8 cellular contexts compared by ENCODE assay signal in the genomic region with DNA sequence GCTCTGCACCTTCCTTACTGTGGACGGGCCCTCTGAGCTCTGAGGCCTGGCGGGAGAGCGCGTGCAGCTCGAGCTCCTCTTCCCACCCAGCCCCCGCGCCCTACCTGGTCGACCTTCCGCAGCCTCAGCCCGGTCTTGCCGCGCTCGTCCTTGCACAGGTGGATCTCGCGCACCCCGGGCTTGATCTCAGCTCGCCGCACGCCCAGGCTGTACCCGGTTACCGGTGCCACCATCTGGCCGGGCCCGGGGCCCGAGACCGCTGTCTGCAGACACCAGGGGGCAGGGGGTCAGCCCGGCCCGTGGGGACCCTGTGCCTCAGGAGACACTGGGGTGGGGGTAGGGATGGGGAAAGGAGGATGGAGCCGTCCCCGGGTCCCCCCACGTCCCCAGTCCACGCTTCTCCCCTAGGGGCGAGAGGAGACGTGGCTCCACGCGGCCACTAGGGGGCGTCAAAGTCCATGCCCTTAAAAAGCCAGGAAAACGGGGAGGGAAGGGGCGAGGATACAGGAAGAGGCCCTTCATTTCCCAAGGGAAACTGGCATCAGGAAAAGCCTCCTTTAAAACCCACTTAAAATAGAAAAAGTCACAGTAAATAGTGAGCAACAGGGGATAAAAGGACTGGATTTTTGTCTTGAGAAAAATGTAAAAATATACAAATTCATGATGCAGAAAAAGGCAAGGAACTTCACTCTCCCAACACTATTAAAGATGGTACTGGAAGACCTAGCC. TPM values are rescaled to one million over a fixed set of nuclear protein-coding genes. Genes with fewer than 3 reads are reported as not detected.
A peak's percentile ranks its signal among the peaks of the same experiment; 100 is the strongest.
DNase-seq lines count a peak whose midpoint lies in the region; ATAC-seq, FAIRE-seq and TF ChIP-seq lines count a peak whose summit lies in the region.

No MANE protein-coding gene starts in this region.

- peak overlapping the region; percentile 71; the same call in 1 of the 2 replicates for H3K9ac ChIP-seq in HUES64 (ENCODE audit: low read depth, low read length)

- H3K4me1 Mint-ChIP-seq in CD4-positive, alpha-beta memory T cell, result peaks cover 4 to 10% (median 7%) of the 10 kb centered on the region in 4 donors

- no peaks in the 10 kb centered on the region for H3K9me3 Mint-ChIP-seq in CD4-positive, alpha-beta memory T cell

- no peaks in the 10 kb centered on the region for H3K9me3 ChIP-seq in CD4-positive, alpha-beta memory T cell (ENCODE audit: control insufficient read depth in 1 of 2, low read length in 2 of 2)
- H3K9me3 ChIP-seq in HUES64 (ENCODE audit: insufficient read depth, low read depth, low read length) (no peaks in the 10 kb centered on the region), thoracic aorta (no peaks in the 10 kb centered on the region)

- H3K27ac ChIP-seq in CD4-positive, alpha-beta memory T cell (ENCODE audit: low read depth, low read length), result no peak overlapping the region
- H3K27ac ChIP-seq in HUES64 (ENCODE audit: low read depth, low read length) (no peak overlapping the region), thoracic aorta (no peak overlapping the region)

- intact Hi-C loops in CD4-positive, alpha-beta memory T cell (cut with micrococcal nuclease), result loop anchor here (1.0 to 5.0 kb wide), 5 partner anchors 79 to 464 kb away; a partner anchor contains a TSS

- no peaks in the 10 kb centered on the region for H3K36me3 ChIP-seq in CD4-positive, alpha-beta memory T cell (ENCODE audit: insufficient read depth, low read length)
- H3K36me3 ChIP-seq in HUES64 (ENCODE audit: insufficient read depth, low read length), result no peaks in the 10 kb centered on the region
- no peaks in the 10 kb centered on the region for H3K36me3 ChIP-seq in thoracic aorta

- H3K4me3 Mint-ChIP-seq in CD4-positive, alpha-beta memory T cell, result no peak overlapping the region

- H3K27me3 ChIP-seq in CD4-positive, alpha-beta memory T cell (ENCODE audit: insufficient read depth, low read length), result no peaks in the 10 kb centered on the region
- peaks cover 12% of the 10 kb centered on the region for H3K27me3 ChIP-seq in HUES64 (ENCODE audit: insufficient read depth, low read length)
- no peaks in the 10 kb centered on the region for H3K27me3 ChIP-seq in thoracic aorta (replicated peaks; ENCODE audit: insufficient read depth)

- FAIRE-seq in frontal cortex (lab: Jason Lieb, UNC), result no peak

- H3K27me3 Mint-ChIP-seq in CD4-positive, alpha-beta memory T cell, result no peaks in the 10 kb centered on the region

- peak; percentile 54 to 59 (median 54) for DNase-seq in CD4-positive, alpha-beta memory T cell
- DNase-seq in RPMI8226, result peak; percentile 50
- peak; percentile 62 for DNase-seq in activated gamma-delta T cell treated with Interleukin-2 at 50 U/mL for 16 hours
- DNase-seq in frontal cortex (ENCODE audit: low spot score in 2 of 2), result peak; percentile 82 to 86
- DNase-seq in nucleus accumbens (lab: John Stamatoyannopoulos, UW), result peak in 51 of 56 donors; percentile 22 to 87 (median 61)
- DNase-seq in thoracic aorta (ENCODE audit: low spot score), result peak; percentile 38

- POLR2A ChIA-PET in CD4-positive, alpha-beta memory T cell (lab: Charles Lee; ENCODE audit: partially characterized antibody), result interaction anchor here (0.7 to 1.1 kb wide), 4 partner anchors 8 to 122 kb away, joined by 3 to 4 read pairs (median 3); no protein-coding TSS in a partner anchor

- WGBS in HUES64, result 17% methylated on average over 34 of the region's 38 CpGs

- ATAC-seq in thoracic aorta (ENCODE audit: insufficient number of reproducible peaks, low FRiP score, low read depth) (peak; percentile 65), GM19023 (IDR thresholded peaks at IDR 0.05; ENCODE audit: unreplicated experiment) (no peak)

- peak; percentile 98 for TF ChIP-seq CTCF in thoracic aorta (IDR thresholded peaks at IDR 0.05)

- no peak overlapping the region for H3K4me3 ChIP-seq in CD4-positive, alpha-beta memory T cell (ENCODE audit: low read length in 2 of 2)
- H3K4me3 ChIP-seq in HUES64 (ENCODE audit: low read length) (peak overlapping the region; percentile 64), thoracic aorta (peak overlapping the region; percentile 50)

- peaks cover 8% of the 10 kb centered on the region for H3K4me1 ChIP-seq in CD4-positive, alpha-beta memory T cell (ENCODE audit: insufficient read depth, low read length)
- H3K4me1 ChIP-seq in HUES64 (ENCODE audit: insufficient read depth, low read length) (peaks cover 12% of the 10 kb centered on the region; the same call in 1 of the 2 replicates), thoracic aorta (ENCODE audit: control insufficient read depth in 1 of 2, low read depth in 2 of 2) (peaks cover 0 to 7% of the 10 kb centered on the region in 2 donors)

- H3K27ac Mint-ChIP-seq in CD4-positive, alpha-beta memory T cell, result peak overlapping the region in 1 of 7 donors; percentile 54

- H3K36me3 Mint-ChIP-seq in CD4-positive, alpha-beta memory T cell, result peaks cover 0 to 2% of the 10 kb centered on the region in 2 donors

- CTCF ChIA-PET in CD4-positive, alpha-beta memory T cell (lab: Charles Lee; ENCODE audit: partially characterized antibody), result interaction anchor here (0.7 to 2.5 kb wide), 19 partner anchors 9 to 463 kb away, joined by 3 to 73 read pairs (median 4); a partner anchor contains a TSS

RNA-seq across cellular contexts. Expression of a gene that starts 15.5 kb away (rescaled TPM):
- under 1 TPM; 0.61 to 0.94 TPM for total RNA-seq in CD4-positive, alpha-beta memory T cell
- 1 to 10 TPM; 1.5 to 2.2 TPM for polyA plus RNA-seq in CD4-positive, alpha-beta memory T cell
- polyA plus RNA-seq in HUES64 (2013, experiment 1 of 2), result 1.3 TPM
- polyA plus RNA-seq in HUES64 (2013, experiment 2 of 2), result 1.8 TPM
- total RNA-seq in frontal cortex (3.3 TPM), thoracic aorta (10 to 100 TPM in 1 of 2 donors, 1 to 10 TPM in 1; 4.1 to 10.2 TPM)

RNA-seq across cellular contexts. Expression of a gene that starts 47.3 kb away (rescaled TPM):
- total RNA-seq in CD4-positive, alpha-beta memory T cell, result 10 to 100 TPM; 14.3 to 15.9 TPM
- polyA plus RNA-seq in CD4-positive, alpha-beta memory T cell, result 1 to 10 TPM; 2.5 to 6.6 TPM
- polyA plus RNA-seq in HUES64 (2013, experiment 1 of 2), result 1.4 TPM
- 1.5 TPM for polyA plus RNA-seq in HUES64 (2013, experiment 2 of 2)
- total RNA-seq in frontal cortex (21.6 TPM), thoracic aorta (10 to 100 TPM; 13.4 to 14.6 TPM)

Comparison
In these comparisons a context has a peak if more than half of its experiments do, and no peak if none do; other contexts are left out.
1. H3K4me3 ChIP-seq: peak in HUES64 (single experiment) and thoracic aorta (single experiment); none in CD4-positive, alpha-beta memory T cell (0 of 2).
2. Peak in every context shown above with its lines, with median percentiles within 50 percentile points of each other: DNase-seq.